In genomic region chr6:25070547-25071366, GRCh38 we compare ENCODE assay signal across 8 cellular contexts.
A peak's percentile ranks its signal among the peaks of the same experiment; 100 is the strongest.
DNase-seq lines count a peak whose midpoint lies in the region; ATAC-seq and TF ChIP-seq lines count a peak whose summit lies in the region.

No MANE protein-coding gene starts in this region.

- DNase-seq in CD8-positive, alpha-beta memory T cell: peak; percentile 70 to 87 (median 79)
- DNase-seq in HT1080 (ENCODE audit: low read depth): peak; percentile 70
- peak; percentile 90 for DNase-seq in NOMO-1 treated with DMSO at 0.1 percent for 48 hours (lab: John Stamatoyannopoulos, UW; ENCODE audit: unreplicated experiment)
- peak; percentile 67 to 69 for DNase-seq in activated CD8-positive, alpha-beta memory T cell treated with anti-CD3 and anti-CD28 coated beads for 4 hours (ENCODE audit: low read depth in 2 of 2)
- DNase-seq in endothelial cell (ENCODE audit: low spot score): peak; percentile 72
- DNase-seq in mucosa of descending colon: peak; percentile 63 to 86 (median 70)
- DNase-seq in stimulated activated CD8-positive, alpha-beta memory T cell treated with anti-CD3 and anti-CD28 coated beads, Interleukin-7, amount 100 ng/mL, for 1 hour (ENCODE audit: low read depth in 2 of 2): peak; percentile 59 to 63

- intact Hi-C loops in mucosa of descending colon (cut with DNase I, micrococcal nuclease): loop anchor here in 1 of 2 donors (5.0 kb wide), 1 partner anchor 213 kb away; no protein-coding TSS in a partner anchor

- peaks cover 5 to 9% (median 5%) of the 10 kb centered on the region in 3 donors for H3K4me1 Mint-ChIP-seq in CD8-positive, alpha-beta memory T cell
- no peaks in the 10 kb centered on the region for H3K4me1 Mint-ChIP-seq in endothelial cell (ENCODE audit: unreplicated experiment)

- no peaks in the 10 kb centered on the region for H3K9me3 ChIP-seq in CD8-positive, alpha-beta memory T cell (ENCODE audit: low read length)
- H3K9me3 ChIP-seq in mucosa of descending colon: no peaks in the 10 kb centered on the region

- TF ChIP-seq CTCF in endothelial cell (IDR thresholded peaks at IDR 0.05; ENCODE audit: unreplicated experiment) (peak; percentile 92), mucosa of descending colon (IDR thresholded peaks at IDR 0.05) (peak; percentile 76)

- H3K9me3 Mint-ChIP-seq in CD8-positive, alpha-beta memory T cell: peaks cover 0 to 5% (median 0%) of the 10 kb centered on the region in 5 donors
- H3K9me3 Mint-ChIP-seq in endothelial cell (ENCODE audit: unreplicated experiment): no peaks in the 10 kb centered on the region

- CTCF ChIA-PET in CD8-positive, alpha-beta memory T cell (lab: Charles Lee): interaction anchor here (0.7 to 2.0 kb wide), 41 partner anchors 8 to 488 kb away, joined by 3 to 78 read pairs (median 4); no protein-coding TSS in a partner anchor

- H3K36me3 ChIP-seq in CD8-positive, alpha-beta memory T cell (ENCODE audit: insufficient read depth, low read length): no peaks in the 10 kb centered on the region
- H3K36me3 ChIP-seq in mucosa of descending colon (ENCODE audit: low read depth): no peaks in the 10 kb centered on the region

- peak overlapping the region in 7 of 8 donors; percentile 52 to 89 (median 81) for H3K27ac Mint-ChIP-seq in CD8-positive, alpha-beta memory T cell
- H3K27ac Mint-ChIP-seq in endothelial cell (ENCODE audit: unreplicated experiment): no peak overlapping the region

- H3K4me1 ChIP-seq in CD8-positive, alpha-beta memory T cell (ENCODE audit: insufficient read depth, low read length): no peaks in the 10 kb centered on the region
- H3K4me1 ChIP-seq in mucosa of descending colon (ENCODE audit: low read depth): no peaks in the 10 kb centered on the region

- peak overlapping the region in 6 of 7 donors; percentile 50 to 86 (median 74) for H3K4me3 Mint-ChIP-seq in CD8-positive, alpha-beta memory T cell
- no peak overlapping the region for H3K4me3 Mint-ChIP-seq in endothelial cell (ENCODE audit: unreplicated experiment)

- no peaks in the 10 kb centered on the region for H3K27me3 ChIP-seq in CD8-positive, alpha-beta memory T cell (ENCODE audit: insufficient read depth, low read length, poor library complexity, severe bottlenecking)

- H3K27ac ChIP-seq in CD8-positive, alpha-beta memory T cell (ENCODE audit: low read depth, low read length): no peak overlapping the region

- peak; percentile 52 for ATAC-seq in GM19468 (IDR thresholded peaks at IDR 0.05; ENCODE audit: extremely low read depth, unreplicated experiment)
- peak; percentile 98 for ATAC-seq in mucosa of descending colon

- H3K4me3 ChIP-seq in CD8-positive, alpha-beta memory T cell (ENCODE audit: low read length): no peak overlapping the region
- H3K4me3 ChIP-seq in mucosa of descending colon: no peak overlapping the region

- no peaks in the 10 kb centered on the region for H3K27me3 Mint-ChIP-seq in CD8-positive, alpha-beta memory T cell
- no peaks in the 10 kb centered on the region for H3K27me3 Mint-ChIP-seq in endothelial cell (ENCODE audit: unreplicated experiment)

- no peaks in the 10 kb centered on the region for H3K36me3 Mint-ChIP-seq in CD8-positive, alpha-beta memory T cell
- H3K36me3 Mint-ChIP-seq in endothelial cell (ENCODE audit: low read depth, unreplicated experiment): no peaks in the 10 kb centered on the region

- POLR2A ChIA-PET in CD8-positive, alpha-beta memory T cell (lab: Charles Lee): interaction anchor here (1.0 to 1.7 kb wide), 2 partner anchors 32 to 44 kb away, joined by 3 to 21 read pairs; no protein-coding TSS in a partner anchor
